ENCODE assay signal across 8 cellular contexts in the genomic region with DNA sequence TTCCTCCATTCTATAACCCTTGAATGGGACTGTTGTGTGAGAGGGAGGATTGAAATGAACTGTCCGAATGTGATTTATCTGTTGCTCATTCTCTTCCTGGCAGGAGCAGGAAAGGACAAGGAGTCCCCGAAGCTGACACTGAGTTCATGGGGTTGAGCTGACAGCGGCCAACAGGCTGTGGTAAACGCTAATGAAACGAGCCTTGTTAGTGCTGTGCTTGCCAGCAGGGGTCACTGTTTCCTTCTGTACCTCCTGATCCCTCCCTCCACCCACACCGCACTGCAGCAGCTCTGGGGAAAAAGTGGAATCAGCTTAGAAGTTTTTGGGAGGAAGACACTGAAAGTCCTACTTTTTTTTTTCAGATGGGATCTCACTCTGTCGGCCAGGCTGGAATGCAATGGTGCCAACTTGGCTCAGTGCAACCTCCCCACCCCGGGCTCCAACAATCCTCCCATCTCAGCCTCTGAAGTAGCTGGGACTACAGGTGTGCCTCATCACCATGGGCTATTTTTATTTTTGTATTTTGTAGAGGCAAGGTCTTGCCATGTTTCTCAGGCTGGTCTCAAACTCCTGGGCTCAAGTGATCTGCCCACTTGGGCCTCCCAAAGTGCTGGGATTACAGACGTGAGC. TPM values are rescaled to one million over a fixed set of nuclear protein-coding genes. Genes with fewer than 3 reads are reported as not detected.
DNase-seq lines count a peak whose midpoint lies in the region; ATAC-seq lines count a peak whose summit lies in the region.

No MANE protein-coding gene starts in this region.

- no peak for ATAC-seq in GM21619 (IDR thresholded peaks at IDR 0.05; ENCODE audit: unreplicated experiment)

- DNase-seq in ELR (ENCODE audit: low read depth) (peak; percentile 57), NCI-H1694 treated with DMSO at 0.1 percent for 48 hours (lab: John Stamatoyannopoulos, UW) (peak; percentile 48), cerebellar cortex (ENCODE audit: low spot score) (peak; percentile 71), kidney tubule cell (ENCODE audit: low spot score) (peak; percentile 58), mesenteric fat pad (ENCODE audit: low spot score) (no peak)
- peak; percentile 65 for DNase-seq in activated CD4-positive, CD25-positive, alpha-beta regulatory T cell treated with anti-CD3 and anti-CD28 coated beads, Interleukin-2, amount 50 U/mL, for 72 hours
- peak; percentile 52 for DNase-seq in stimulated activated CD4-positive, alpha-beta T cell treated with anti-CD3 and anti-CD28 coated beads, Interleukin-2, amount 100 ng/mL, for 4 hours (ENCODE audit: low read depth)

RNA-seq across cellular contexts. Expression of a gene that starts 6.7 kb away (rescaled TPM):
- total RNA-seq in mesenteric fat pad, result 11.0 TPM

RNA-seq across cellular contexts. Expression of a gene that starts 30.1 kb away (rescaled TPM):
- 7.5 TPM for total RNA-seq in mesenteric fat pad

RNA-seq across cellular contexts. Expression of a gene that starts 42.5 kb away (rescaled TPM):
- total RNA-seq in mesenteric fat pad, result 3.6 TPM

RNA-seq across cellular contexts. Expression of a gene that starts 59.6 kb away (rescaled TPM):
- total RNA-seq in mesenteric fat pad, result 4.8 TPM
